ENCODE assay signal across 1 cellular context in genomic region chr1:202852163-202852904, GRCh38.
TF ChIP-seq lines count a peak whose summit lies in the region.

No MANE protein-coding gene starts in this region.

TF ChIP-seq in SK-N-SH treated with all-trans-retinoic acid at 6 μM for 48 hours, 23 proteins besides CTCF, POLR2A, EP300 and RAD21 (continued from another document):
- TF ChIP-seq TCF4 (CRISPR knock-in tag; IDR thresholded peaks at IDR 0.05; ENCODE audit: borderline replicate concordance) (no peak), ARNTL (CRISPR knock-in tag; IDR thresholded peaks at IDR 0.05; ENCODE audit: borderline replicate concordance, low read depth) (no peak), ZFP30 (CRISPR knock-in tag; IDR thresholded peaks at IDR 0.05) (no peak), PPARA (CRISPR knock-in tag; IDR thresholded peaks at IDR 0.05; ENCODE audit: borderline replicate concordance) (no peak), ZC3H10 (CRISPR knock-in tag; IDR thresholded peaks at IDR 0.05) (no peak), PATZ1 (CRISPR knock-in tag; IDR thresholded peaks at IDR 0.05; ENCODE audit: borderline replicate concordance) (no peak)
